ENCODE assay signal across 8 cellular contexts in genomic region chr7:38215734-38216670, GRCh38. TPM values are rescaled to one million over a fixed set of nuclear protein-coding genes. Genes with fewer than 3 reads are reported as not detected.
DNase-seq lines count a peak whose midpoint lies in the region; ATAC-seq and TF ChIP-seq lines count a peak whose summit lies in the region.

No MANE protein-coding gene starts in this region.

- H3K27ac Mint-ChIP-seq in nephron progenitor cell = no peak overlapping the region

- no peaks in the 10 kb centered on the region for H3K27me3 Mint-ChIP-seq in nephron progenitor cell (ENCODE audit: low read depth, poor library complexity)

- TF ChIP-seq CTCF in OCI-LY3 (IDR thresholded peaks at IDR 0.05; ENCODE audit: low read depth, low read length) (peak; percentile 93), fibroblast of lung (conservative IDR thresholded peaks at IDR 0.05 in 1 of 2, IDR thresholded peaks at IDR 0.05 in 1 of 2; ENCODE audit: low read depth in 1 of 2, low read length in 2 of 2) (peak; percentile 96 to 99), nephron progenitor cell (IDR thresholded peaks at IDR 0.05) (peak; percentile 98)

- H3K4me1 Mint-ChIP-seq in nephron progenitor cell = peaks cover 6% of the 10 kb centered on the region

- H3K4me3 Mint-ChIP-seq in nephron progenitor cell = no peak overlapping the region

- H3K36me3 ChIP-seq in OCI-LY3 (replicated peaks; ENCODE audit: low read depth, low read length) (peaks cover 11% of the 10 kb centered on the region), fibroblast of lung (ENCODE audit: control insufficient read depth, insufficient read depth, low read length) (peaks cover 2% of the 10 kb centered on the region)

- H4K20me1 ChIP-seq in OCI-LY3 (ENCODE audit: insufficient read depth, low read length) (no peaks in the 10 kb centered on the region), fibroblast of lung (ENCODE audit: control insufficient read depth, extremely low read depth, insufficient read depth, low read length) (no peaks in the 10 kb centered on the region)

- ATAC-seq in GM21528 (IDR thresholded peaks at IDR 0.05; ENCODE audit: low FRiP score, unreplicated experiment) = peak; percentile 92
- peak; percentile 82 for ATAC-seq in stimulated activated naive CD8-positive, alpha-beta T cell treated with anti-CD3 and anti-CD28 coated beads, Interleukin-15, Interleukin-2, amounts not matched to agents 100 U/mL and 50 U/mL, for 24 hours

- DNase-seq in DMS153 (lab: John Stamatoyannopoulos, UW) (peak; percentile 66), HUDEP-2 (lab: John Stamatoyannopoulos, UW; ENCODE audit: unreplicated experiment in 76 of 76) (peak in 60 of 76 experiments; percentile 2 to 77 (median 48)), activated T-cell treated with anti-CD3 and anti-CD28 coated beads for 4 hours (peak; percentile 65), fibroblast of lung (ENCODE audit: low read depth in 2 of 2) (peak; percentile 92 to 94), nephron progenitor cell (peak; percentile 77)
- DNase-seq in stimulated activated naive CD8-positive, alpha-beta T cell treated with anti-CD3 and anti-CD28 coated beads, Interleukin-15, Interleukin-2, amounts not matched to agents 100 U/mL and 50 U/mL, for 24 hours = peak; percentile 75

- peak overlapping the region; percentile 36 for H3K4me2 ChIP-seq in OCI-LY3 (ENCODE audit: low read length)
- H3K4me2 ChIP-seq in fibroblast of lung (ENCODE audit: extremely low read depth, insufficient read depth, low read length) = no peak overlapping the region

- H3K9me3 ChIP-seq in OCI-LY3 (ENCODE audit: insufficient read depth, low read length) (no peaks in the 10 kb centered on the region), fibroblast of lung (ENCODE audit: control insufficient read depth, insufficient read depth, low read depth, low read length) (no peaks in the 10 kb centered on the region)

- H2AFZ ChIP-seq in OCI-LY3 (ENCODE audit: low read depth, low read length) (peak overlapping the region; percentile 37; the same call in 1 of the 2 replicates), fibroblast of lung (ENCODE audit: low read length) (no peak overlapping the region)

- H3K9ac ChIP-seq in OCI-LY3 (ENCODE audit: low read length) (no peak overlapping the region), fibroblast of lung (ENCODE audit: insufficient read depth, low read length) (no peak overlapping the region)

- H3K4me3 ChIP-seq in OCI-LY3 (ENCODE audit: low read length) = no peak overlapping the region
- H3K4me3 ChIP-seq in fibroblast of lung (replicated peaks in 1 of 4; ENCODE audit: control extremely low read depth in 1 of 4, insufficient read depth in 1 of 4, low read depth in 3 of 4, low read length in 4 of 4) = no peak overlapping the region

- H3K36me3 Mint-ChIP-seq in nephron progenitor cell (ENCODE audit: low read depth) = peaks cover 29% of the 10 kb centered on the region

- H3K27ac ChIP-seq in OCI-LY3 (ENCODE audit: low read length) (no peak overlapping the region), fibroblast of lung (ENCODE audit: insufficient read depth, low read length) (no peak overlapping the region)

- peaks cover 13% of the 10 kb centered on the region for H3K4me1 ChIP-seq in OCI-LY3 (ENCODE audit: low read length)
- H3K4me1 ChIP-seq in fibroblast of lung (ENCODE audit: control insufficient read depth, extremely low read depth, insufficient read depth, low read length) = peaks cover 5% of the 10 kb centered on the region

- no peaks in the 10 kb centered on the region for H3K9me3 Mint-ChIP-seq in nephron progenitor cell

- no peaks in the 10 kb centered on the region for H3K27me3 ChIP-seq in OCI-LY3 (ENCODE audit: low read depth, low read length)
- H3K27me3 ChIP-seq in fibroblast of lung (ENCODE audit: control insufficient read depth, insufficient read depth, low read length) = no peaks in the 10 kb centered on the region

- H3K79me2 ChIP-seq in OCI-LY3 (ENCODE audit: low read length) (no peaks in the 10 kb centered on the region), fibroblast of lung (ENCODE audit: control insufficient read depth, insufficient read depth, low read length) (no peaks in the 10 kb centered on the region)

RNA-seq across cellular contexts. Expression of gene STARD3NL, which starts 38.0 kb away (rescaled TPM):
- total RNA-seq in fibroblast of lung = 91.9 and 105 TPM in 2 replicates
- polyA plus RNA-seq in fibroblast of lung = 71.9 and 73.6 TPM in 2 replicates
- polyA plus RNA-seq in fibroblast of lung (2012) = 41.2 and 50.7 TPM in 2 replicates
- polyA minus RNA-seq in fibroblast of lung (ENCODE audit: low replicate concordance) = 9.1 and 24.6 TPM in 2 replicates
